In the genomic region with DNA sequence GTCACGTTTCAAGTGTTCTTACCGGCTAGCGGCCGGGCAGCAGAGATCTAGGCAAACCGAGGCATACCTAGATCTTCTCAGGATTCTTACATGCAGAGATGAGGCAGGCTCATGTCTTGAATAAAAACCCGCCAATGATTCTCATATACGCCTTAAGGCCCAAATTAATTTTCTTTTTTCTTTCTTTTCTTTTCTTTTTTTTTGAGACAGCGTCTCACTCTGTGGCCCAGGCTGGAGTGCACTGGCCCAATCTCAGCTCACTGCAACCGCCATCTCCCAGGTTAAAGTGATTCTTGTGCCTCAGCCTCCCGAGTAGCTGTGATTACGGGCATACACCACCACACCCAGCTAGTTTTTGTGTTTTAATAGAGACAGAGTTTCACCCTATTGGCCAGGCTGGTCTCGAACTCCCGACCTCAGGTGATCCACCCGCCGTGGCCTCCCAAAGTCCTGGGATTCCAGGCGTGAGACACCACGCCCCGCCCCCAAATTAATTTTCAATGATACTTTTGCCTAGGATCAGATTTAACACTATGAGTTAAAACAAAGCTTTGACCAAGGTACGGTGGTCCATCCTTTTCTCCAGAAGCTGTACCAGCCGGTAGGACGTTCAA, we compare ENCODE assay signal across 8 cellular contexts. TPM values are rescaled to one million over a fixed set of nuclear protein-coding genes. Genes with fewer than 3 reads are reported as not detected.
A peak's percentile ranks its signal among the peaks of the same experiment; 100 is the strongest.
DNase-seq lines count a peak whose midpoint lies in the region; ATAC-seq and TF ChIP-seq lines count a peak whose summit lies in the region.

No MANE protein-coding gene starts in this region.

- in situ Hi-C loops in astrocyte of the spinal cord (cut with HindIII; ENCODE audit: low sequenced_read_pairs), result no loop called here

- intact Hi-C loops in lower lobe of right lung (cut with DNase I), result no loop called here

- DNase-seq in activated T-cell treated with anti-CD3 and anti-CD28 coated beads, Interleukin-2, amount 50 U/mL, for 4 hours, result no peak
- no peak for DNase-seq in activated T-cell treated with anti-CD3 and anti-CD28 coated beads for 4 hours
- no peak for DNase-seq in astrocyte of the spinal cord (ENCODE audit: low read depth, low spot score)
- DNase-seq in lower lobe of right lung, result no peak
- DNase-seq in type B pancreatic cell (ENCODE audit: extremely low spot score, unreplicated experiment), result no peak
- no peak for DNase-seq in DMS 273 (lab: John Stamatoyannopoulos, UW; ENCODE audit: unreplicated experiment)
- DNase-seq in left lobe of liver (ENCODE audit: low spot score), result no peak

- H3K4me3 Mint-ChIP-seq in activated T-cell treated with anti-CD3 and anti-CD28 coated beads, Interleukin-2, amount 50 U/mL, for 4 hours, result peak overlapping the region; percentile 97
- H3K4me3 Mint-ChIP-seq in type B pancreatic cell, result peak overlapping the region; percentile 99

- H3K27me3 ChIP-seq in lower lobe of right lung (ENCODE audit: low read depth), result no peaks in the 10 kb centered on the region

- H3K36me3 ChIP-seq in lower lobe of right lung, result no peaks in the 10 kb centered on the region

- H3K27me3 Mint-ChIP-seq in activated T-cell treated with anti-CD3 and anti-CD28 coated beads, Interleukin-2, amount 50 U/mL, for 4 hours (ENCODE audit: low read depth), result no peaks in the 10 kb centered on the region
- no peaks in the 10 kb centered on the region for H3K27me3 Mint-ChIP-seq in type B pancreatic cell

- H3K9me3 ChIP-seq in lower lobe of right lung, result no peaks in the 10 kb centered on the region

- H3K4me1 ChIP-seq in lower lobe of right lung, result peaks cover 6% of the 10 kb centered on the region

- H3K36me3 Mint-ChIP-seq in activated T-cell treated with anti-CD3 and anti-CD28 coated beads, Interleukin-2, amount 50 U/mL, for 4 hours (ENCODE audit: insufficient read depth), result peaks cover 3% of the 10 kb centered on the region
- H3K36me3 Mint-ChIP-seq in type B pancreatic cell, result no peaks in the 10 kb centered on the region

- peak overlapping the region; percentile 94 for H3K4me3 ChIP-seq in astrocyte of the spinal cord (ENCODE audit: low read depth, low read length)
- peak overlapping the region; percentile 89 for H3K4me3 ChIP-seq in lower lobe of right lung

- TF ChIP-seq CTCF in astrocyte of the spinal cord (IDR thresholded peaks at IDR 0.05; ENCODE audit: low read depth, low read length) (no peak), lower lobe of right lung (IDR thresholded peaks at IDR 0.05) (no peak), type B pancreatic cell (conservative IDR thresholded peaks at IDR 0.05) (no peak)

- H3K4me1 Mint-ChIP-seq in activated T-cell treated with anti-CD3 and anti-CD28 coated beads, Interleukin-2, amount 50 U/mL, for 4 hours (ENCODE audit: low read depth), result peaks cover 14% of the 10 kb centered on the region
- peaks cover 14% of the 10 kb centered on the region for H3K4me1 Mint-ChIP-seq in type B pancreatic cell (ENCODE audit: unreplicated experiment)

- H3K27ac ChIP-seq in lower lobe of right lung, result peak overlapping the region; percentile 96

- ATAC-seq in activated T-cell treated with anti-CD3 and anti-CD28 coated beads, Interleukin-2, amount 50 U/mL, for 4 hours, result no peak
- no peak for ATAC-seq in lower lobe of right lung
- no peak for ATAC-seq in GM19397 (IDR thresholded peaks at IDR 0.05; ENCODE audit: unreplicated experiment)
- ATAC-seq in left lobe of liver, result no peak

- no peaks in the 10 kb centered on the region for H3K9me3 Mint-ChIP-seq in activated T-cell treated with anti-CD3 and anti-CD28 coated beads, Interleukin-2, amount 50 U/mL, for 4 hours
- no peaks in the 10 kb centered on the region for H3K9me3 Mint-ChIP-seq in type B pancreatic cell

- H3K27ac Mint-ChIP-seq in type B pancreatic cell, result peak overlapping the region; percentile 92

RNA-seq across cellular contexts. Expression of a gene that starts 1.5 kb away (rescaled TPM):
- 10 to 100 TPM; 11.8 to 13.7 (median 13.5) TPM for total RNA-seq in activated T-cell treated with anti-CD3 and anti-CD28 coated beads, Interleukin-2, amount 50 U/mL, for 4 hours
- 4.0 TPM for total RNA-seq in lower lobe of right lung
- total RNA-seq in type B pancreatic cell (ENCODE audit: low replicate concordance), result 6.2 and 10.4 TPM in 2 replicates
- 2.0 TPM for total RNA-seq in left lobe of liver
